16 cellular contexts compared by ENCODE assay signal in the genomic region with DNA sequence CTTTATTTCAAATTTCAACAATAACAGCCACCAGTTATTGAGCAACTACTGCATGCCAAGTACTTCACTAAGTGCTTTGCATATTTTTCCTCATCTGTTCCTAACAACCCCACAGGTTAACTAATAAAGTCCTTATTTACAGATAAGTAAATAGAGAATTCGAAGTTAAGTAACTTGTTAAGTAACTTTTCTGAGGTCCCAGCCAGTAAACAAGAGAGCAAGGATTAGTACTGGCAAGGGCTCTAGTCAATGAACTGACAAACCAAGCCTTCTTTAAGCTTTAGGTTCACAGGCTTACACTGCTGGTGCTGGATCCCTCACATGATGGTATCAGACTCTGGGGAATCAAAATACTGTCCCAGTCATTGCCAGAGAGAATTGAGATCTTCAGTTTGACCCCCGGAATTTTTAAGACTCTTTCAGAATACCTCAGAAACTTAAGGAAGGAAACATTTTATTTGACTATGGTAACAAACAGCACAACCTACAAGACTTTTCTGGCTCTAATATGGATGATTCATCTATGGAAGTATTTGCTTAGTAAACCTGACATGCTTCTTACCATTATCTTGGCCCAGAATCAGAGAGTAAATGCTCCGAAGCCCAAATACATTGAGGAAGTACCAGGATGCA. TPM values are rescaled to one million over a fixed set of nuclear protein-coding genes. Genes with fewer than 3 reads are reported as not detected.
DNase-seq lines count a peak whose midpoint lies in the region; ATAC-seq and TF ChIP-seq lines count a peak whose summit lies in the region.
"Had no signal": no experiment of that assay in that cellular context is flagged by ENCODE, and none has a peak within 500 bp of the region (broad histone marks: within the 10 kb centered on the region; RNA-seq: fewer than 3 reads in every experiment).

No MANE protein-coding gene starts in this region.

- no peak for TF ChIP-seq POLR2A in heart left ventricle (IDR thresholded peaks at IDR 0.05)

- H4K20me1 ChIP-seq in osteoblast (ENCODE audit: insufficient read depth, low read length) = no peaks in the 10 kb centered on the region

- 93 to 100% (median 95%) methylated on average over 3 of the region's 3 CpGs for WGBS in heart left ventricle, 4 donors

- H3K4me2 ChIP-seq in osteoblast (ENCODE audit: insufficient read depth, low read length) = peak overlapping the region; percentile 15

- intact Hi-C loops in Calu3 (cut with micrococcal nuclease; ENCODE audit: unreplicated experiment) = no loop called here
- intact Hi-C loops in heart left ventricle (cut with DNase I) = loop anchor here in 1 of 10 donors (5.0 kb wide), 1 partner anchor 498 kb away; no protein-coding TSS in a partner anchor

- no peak overlapping the region for H3K4me3 Mint-ChIP-seq in Calu3 (ENCODE audit: low read depth, unreplicated experiment)
- no peak overlapping the region for H3K4me3 Mint-ChIP-seq in natural killer cell treated with Interleukin-12 subunit alpha and Interleukin-12 subunit beta and Interleukin-15 and Interleukin-18, amount 100 ng/mL, for 72 hours
- H3K4me3 Mint-ChIP-seq: activated B cell treated with CpG ODN at 0.5 μM for 24 hours; IgD-negative memory B cell; stimulated activated naive CD8-positive, alpha-beta T cell treated with anti-CD3 and anti-CD28 coated beads, Interleukin-15, Interleukin-2, amounts not matched to agents 100 ng/mL and 50 ng/mL, for 24 hours had no signal

- no peak overlapping the region for H2AFZ ChIP-seq in osteoblast (ENCODE audit: low read length)

- ATAC-seq in heart left ventricle = no peak
- ATAC-seq in natural killer cell treated with Interleukin-12 subunit alpha and Interleukin-12 subunit beta and Interleukin-15 and Interleukin-18, amount 100 ng/mL, for 72 hours = no peak

- BruUV-seq in Calu3 (replicated peaks; lab: Mats Ljungman, UMichigan) = no TSS peak

- CTCF ChIA-PET in Calu3 (lab: Charles Lee) (no interaction called here), RWPE1 (lab: Yijun Ruan, JAX) (no interaction called here)

- TF ChIP-seq CTCF in Calu3 (IDR thresholded peaks at IDR 0.05; ENCODE audit: unreplicated experiment) (no peak), RWPE1 (conservative IDR thresholded peaks at IDR 0.05; ENCODE audit: low read depth) (no peak), osteoblast (IDR thresholded peaks at IDR 0.05; ENCODE audit: extremely low read depth, low read depth, low read length) (no peak), heart left ventricle (IDR thresholded peaks at IDR 0.05) (no peak)

- H3K27ac ChIP-seq in RWPE1 (peak overlapping the region; percentile 47; the same call in 1 of the 2 replicates), epithelial cell of prostate (peak overlapping the region; percentile 57), osteoblast (ENCODE audit: low read depth, low read length) (peak overlapping the region; percentile 77), heart left ventricle (no peak overlapping the region)

- peaks cover 41% of the 10 kb centered on the region for H3K36me3 Mint-ChIP-seq in Calu3 (ENCODE audit: insufficient read depth, unreplicated experiment)
- H3K36me3 Mint-ChIP-seq in natural killer cell treated with Interleukin-12 subunit alpha and Interleukin-12 subunit beta and Interleukin-15 and Interleukin-18, amount 100 ng/mL, for 72 hours = peaks cover 35% of the 10 kb centered on the region

- H3K4me1 ChIP-seq in osteoblast (ENCODE audit: insufficient read depth, low read length) (peaks cover 23% of the 10 kb centered on the region), heart left ventricle (no peaks in the 10 kb centered on the region)

- H3K79me2 ChIP-seq in osteoblast (ENCODE audit: insufficient read depth, low read length) = peaks cover 2% of the 10 kb centered on the region

- H3K36me3 ChIP-seq in osteoblast (ENCODE audit: insufficient read depth, low read length) (peaks cover 60% of the 10 kb centered on the region), heart left ventricle (peaks cover 0 to 100% (median 92%) of the 10 kb centered on the region in 9 donors)

- H3K9me3 Mint-ChIP-seq in Calu3 (ENCODE audit: low read depth, unreplicated experiment) = no peaks in the 10 kb centered on the region
- H3K9me3 Mint-ChIP-seq in natural killer cell treated with Interleukin-12 subunit alpha and Interleukin-12 subunit beta and Interleukin-15 and Interleukin-18, amount 100 ng/mL, for 72 hours = no peaks in the 10 kb centered on the region
- H3K9me3 Mint-ChIP-seq: activated B cell treated with CpG ODN at 0.5 μM for 24 hours; IgD-negative memory B cell; stimulated activated naive CD8-positive, alpha-beta T cell treated with anti-CD3 and anti-CD28 coated beads, Interleukin-15, Interleukin-2, amounts not matched to agents 100 ng/mL and 50 ng/mL, for 24 hours had no signal

- H3K9me3 ChIP-seq in osteoblast (ENCODE audit: low read depth, low read length) = no peaks in the 10 kb centered on the region
- no peaks in the 10 kb centered on the region for H3K9me3 ChIP-seq in heart left ventricle

- H3K27me3 Mint-ChIP-seq in Calu3 (ENCODE audit: unreplicated experiment) = no peaks in the 10 kb centered on the region
- H3K27me3 Mint-ChIP-seq in natural killer cell treated with Interleukin-12 subunit alpha and Interleukin-12 subunit beta and Interleukin-15 and Interleukin-18, amount 100 ng/mL, for 72 hours = no peaks in the 10 kb centered on the region
- H3K27me3 Mint-ChIP-seq: activated B cell treated with CpG ODN at 0.5 μM for 24 hours; IgD-negative memory B cell; stimulated activated naive CD8-positive, alpha-beta T cell treated with anti-CD3 and anti-CD28 coated beads, Interleukin-15, Interleukin-2, amounts not matched to agents 100 ng/mL and 50 ng/mL, for 24 hours had no signal

- H3K27me3 ChIP-seq in osteoblast (ENCODE audit: insufficient read depth, low read length) = no peaks in the 10 kb centered on the region
- no peaks in the 10 kb centered on the region for H3K27me3 ChIP-seq in heart left ventricle

- H3K4me1 Mint-ChIP-seq in Calu3 (ENCODE audit: low read depth, unreplicated experiment) = peaks cover 13% of the 10 kb centered on the region
- no peaks in the 10 kb centered on the region for H3K4me1 Mint-ChIP-seq in natural killer cell treated with Interleukin-12 subunit alpha and Interleukin-12 subunit beta and Interleukin-15 and Interleukin-18, amount 100 ng/mL, for 72 hours (ENCODE audit: low read depth in 2 of 2)
- H3K4me1 Mint-ChIP-seq: activated B cell treated with CpG ODN at 0.5 μM for 24 hours, IgD-negative memory B cell had no signal

- POLR2A ChIA-PET in RWPE1 (lab: Yijun Ruan, JAX; ENCODE audit: low non-redundant PET) = no interaction called here

- DNase-seq in Calu3 = no peak
- DNase-seq in RWPE1 (ENCODE audit: low spot score) = no peak
- DNase-seq in epithelial cell of prostate (ENCODE audit: low read depth, low spot score) = peak; percentile 44
- DNase-seq in osteoblast (ENCODE audit: insufficient read length, low spot score, missing footprints) = peak; percentile 57
- no peak for DNase-seq in heart left ventricle
- DNase-seq in NCI-H2029 treated with DMSO at 0.1 percent for 48 hours (lab: John Stamatoyannopoulos, UW) = no peak
- DNase-seq in T-helper 9 cell = no peak
- no peak for DNase-seq in natural killer cell treated with Interleukin-12 subunit alpha and Interleukin-12 subunit beta and Interleukin-15 and Interleukin-18, amount 100 ng/mL, for 72 hours (ENCODE audit: low spot score)
- DNase-seq: activated B cell treated with CpG ODN at 0.5 μM for 24 hours; activated T-cell treated with anti-CD3 and anti-CD28 coated beads for 4 hours; effector memory CD4-positive, alpha-beta T cell; NCI-H524 treated with DMSO at 0.1 percent for 48 hours; retina; Right ventricle myocardium superior had no signal

- no peak overlapping the region for H3K4me3 ChIP-seq in osteoblast (ENCODE audit: insufficient read depth, low read length)
- H3K4me3 ChIP-seq in heart left ventricle = no peak overlapping the region

- H3K27ac Mint-ChIP-seq in Calu3 (ENCODE audit: unreplicated experiment) = peak overlapping the region; percentile 62
- H3K27ac Mint-ChIP-seq in natural killer cell treated with Interleukin-12 subunit alpha and Interleukin-12 subunit beta and Interleukin-15 and Interleukin-18, amount 100 ng/mL, for 72 hours = no peak overlapping the region
- H3K27ac Mint-ChIP-seq: activated B cell treated with CpG ODN at 0.5 μM for 24 hours; IgD-negative memory B cell; stimulated activated naive CD8-positive, alpha-beta T cell treated with anti-CD3 and anti-CD28 coated beads, Interleukin-15, Interleukin-2, amounts not matched to agents 100 ng/mL and 50 ng/mL, for 24 hours had no signal

RNA-seq across cellular contexts. Expression of a gene that starts 16.5 kb away (rescaled TPM):
- total RNA-seq in Calu3 (2022) (59.2 and 64.2 TPM in 2 replicates), osteoblast (55.7 and 58.3 TPM in 2 replicates), heart left ventricle (100 to 1,000 TPM in 2 of 9 donors, 10 to 100 TPM in 7; 54.9 to 109 (median 74.7) TPM)
- 100 to 1,000 TPM in 1 of 2 donors, 10 to 100 TPM in 1; 41.8 to 164 TPM for polyA plus RNA-seq in heart left ventricle
- total RNA-seq in natural killer cell treated with Interleukin-12 subunit alpha and Interleukin-12 subunit beta and Interleukin-15 and Interleukin-18, amount 100 ng/mL, for 72 hours = 10 to 100 TPM; 62.5 to 65.8 TPM

RNA-seq across cellular contexts. Expression of a gene that starts 17.9 kb away (rescaled TPM):
- total RNA-seq in Calu3 (2022) = 1.2 and 1.6 TPM in 2 replicates
- 3.5 and 4.3 TPM in 2 replicates for total RNA-seq in osteoblast
- 1 to 10 TPM in 4 of 9 donors, under 1 TPM in 5; 0.39 to 2.3 (median 0.81) TPM for total RNA-seq in heart left ventricle
- polyA plus RNA-seq in heart left ventricle = under 1 TPM; 0.44 to 0.46 TPM
- 10 to 100 TPM; 13.4 to 13.7 TPM for total RNA-seq in natural killer cell treated with Interleukin-12 subunit alpha and Interleukin-12 subunit beta and Interleukin-15 and Interleukin-18, amount 100 ng/mL, for 72 hours

RNA-seq across cellular contexts. Expression of a gene that starts 36.5 kb away (rescaled TPM):
- total RNA-seq in Calu3 (2022) (23.2 and 25.4 TPM in 2 replicates), osteoblast (7.6 and 10.3 TPM in 2 replicates), heart left ventricle (10 to 100 TPM; 45.9 to 77.8 (median 60.6) TPM)
- 10 to 100 TPM; 61.8 to 71.8 TPM for polyA plus RNA-seq in heart left ventricle
- 10 to 100 TPM; 22.8 to 29.7 TPM for total RNA-seq in natural killer cell treated with Interleukin-12 subunit alpha and Interleukin-12 subunit beta and Interleukin-15 and Interleukin-18, amount 100 ng/mL, for 72 hours

RNA-seq across cellular contexts. Expression of a gene that starts 53.2 kb away (rescaled TPM):
- 19.1 and 24.7 TPM in 2 replicates for total RNA-seq in Calu3 (2022)
- total RNA-seq in osteoblast = 42.1 and 47.0 TPM in 2 replicates
- total RNA-seq in heart left ventricle = 10 to 100 TPM; 20.6 to 45.3 (median 29.2) TPM
- polyA plus RNA-seq in heart left ventricle = 10 to 100 TPM; 34.7 to 42.1 TPM
- total RNA-seq in natural killer cell treated with Interleukin-12 subunit alpha and Interleukin-12 subunit beta and Interleukin-15 and Interleukin-18, amount 100 ng/mL, for 72 hours = under 1 TPM; 0.57 to 0.92 TPM

RNA-seq across cellular contexts. Expression of a gene that starts 56.1 kb away (rescaled TPM):
- total RNA-seq in Calu3 (2022) (34.2 and 40.3 TPM in 2 replicates), osteoblast (3.2 and 6.2 TPM in 2 replicates), heart left ventricle (1 to 10 TPM in 4 of 9 donors, under 1 TPM in 5; 0.12 to 4.4 (median 0.97) TPM)
- under 1 TPM; 0.62 to 0.80 TPM for polyA plus RNA-seq in heart left ventricle
- total RNA-seq in natural killer cell treated with Interleukin-12 subunit alpha and Interleukin-12 subunit beta and Interleukin-15 and Interleukin-18, amount 100 ng/mL, for 72 hours = 100 to 1,000 TPM in 1 of 2 donors, 10 to 100 TPM in 1; 35.0 to 110 TPM

Comparison
In these comparisons a context has a peak if more than half of its experiments do, and no peak if none do; other contexts are left out.
1. DNase-seq: peak in epithelial cell of prostate (single experiment) and osteoblast (single experiment); none in Calu3 (single experiment), RWPE1 (single experiment), heart left ventricle (0 of 5), NCI-H2029 treated with DMSO at 0.1 percent for 48 hours (single experiment), T-helper 9 cell (single experiment) and natural killer cell treated with Interleukin-12 subunit alpha and Interleukin-12 subunit beta and Interleukin-15 and Interleukin-18, amount 100 ng/mL, for 72 hours (single experiment).
2. H3K27ac ChIP-seq: peak in RWPE1 (single experiment), epithelial cell of prostate (single experiment) and osteoblast (single experiment); none in heart left ventricle (0 of 12).